1 cellular context compared by ENCODE assay signal in the genomic region with DNA sequence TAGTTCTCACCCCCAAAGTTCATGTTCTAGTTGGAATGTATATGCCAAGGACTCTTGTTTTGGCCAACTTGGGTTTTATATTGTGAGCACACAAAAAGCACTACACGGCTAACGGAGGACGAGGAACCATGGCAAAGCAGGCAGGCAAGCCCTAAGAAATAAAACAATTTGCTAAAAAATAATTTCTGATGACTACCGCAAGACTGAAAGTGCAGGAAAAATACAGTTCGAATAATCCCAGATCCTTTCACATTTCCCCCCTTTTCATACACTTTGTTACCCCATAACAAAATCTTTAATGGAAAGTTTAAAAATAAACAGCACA.
A peak's percentile ranks its signal among the peaks of the same experiment; 100 is the strongest.
TF ChIP-seq lines count a peak whose summit lies in the region.

No MANE protein-coding gene starts in this region.

TF ChIP-seq in H1, 55 proteins besides CTCF, POLR2A, EP300 and RAD21:
- no peak for TF ChIP-seq SUZ12 (IDR thresholded peaks at IDR 0.05; ENCODE audit: low read length)
- TF ChIP-seq RNF2 (IDR thresholded peaks at IDR 0.05; ENCODE audit: borderline replicate concordance, low read depth, low read length, missing control alignments, poor library complexity, severe bottlenecking) = peak; percentile 91
